16 cellular contexts compared by ENCODE assay signal in genomic region chr18:32763306-32763705, GRCh38. TPM values are rescaled to one million over a fixed set of nuclear protein-coding genes. Genes with fewer than 3 reads are reported as not detected.
DNase-seq lines count a peak whose midpoint lies in the region; ATAC-seq and TF ChIP-seq lines count a peak whose summit lies in the region.
"Had no signal": no experiment of that assay in that cellular context is flagged by ENCODE, and none has a peak within 500 bp of the region (broad histone marks: within the 10 kb centered on the region; RNA-seq: fewer than 3 reads in every experiment).

No MANE protein-coding gene starts in this region.

- CTCF ChIA-PET in HEK293T (lab: Yijun Ruan, JAX) = no interaction called here

- intact Hi-C loops in right cardiac atrium (cut with DNase I) = no loop called here

- no peak for TF ChIP-seq CTCF in cardiac muscle cell (IDR thresholded peaks at IDR 0.05; ENCODE audit: low read depth, low read length)

- H3K36me3 Mint-ChIP-seq in memory B cell = peaks cover 3% of the 10 kb centered on the region
- H3K36me3 Mint-ChIP-seq: CD4-positive, CD25-positive, alpha-beta regulatory T cell had no signal

- no peak overlapping the region for H3K4me3 Mint-ChIP-seq in memory B cell
- H3K4me3 Mint-ChIP-seq: CD4-positive, CD25-positive, alpha-beta regulatory T cell; GM23338 had no signal

- no peak for DNase-seq in cardiac muscle cell (ENCODE audit: low read depth in 1 of 2, low spot score in 1 of 2)
- DNase-seq in right cardiac atrium = no peak
- DNase-seq in OCI-M1 (lab: John Stamatoyannopoulos, UW) = peak; percentile 64
- no peak for DNase-seq in memory B cell (ENCODE audit: low spot score in 2 of 2)
- DNase-seq in HEK293T (ENCODE audit: extremely low spot score) = no peak
- no peak for DNase-seq in cerebellar cortex (ENCODE audit: low spot score)
- DNase-seq: 8988T; AML-193; Calu3; CD4-positive, CD25-positive, alpha-beta regulatory T cell; DMS 273 treated with DMSO at 0.1 percent for 48 hours; H7 had no signal

- H3K27ac ChIP-seq in cardiac muscle cell (peak overlapping the region; percentile 59), right cardiac atrium (ENCODE audit: low read length) (no peak overlapping the region)
- H3K27ac ChIP-seq: BLaER1 treated with 17β-estradiol and CSF1 and Interleukin-3, amounts not matched to agents 10 nM and 100 nM had no signal

- H3K27ac Mint-ChIP-seq in memory B cell = peak overlapping the region; percentile 70
- H3K27ac Mint-ChIP-seq: CD4-positive, CD25-positive, alpha-beta regulatory T cell; GM23338 had no signal

- H3K27me3 Mint-ChIP-seq in memory B cell = no peaks in the 10 kb centered on the region

- ATAC-seq in right cardiac atrium = no peak
- ATAC-seq in memory B cell (ENCODE audit: low read depth) = no peak
- no peak for ATAC-seq in GM18858 (IDR thresholded peaks at IDR 0.05; ENCODE audit: unreplicated experiment)
- ATAC-seq: GM23338 had no signal

- POLR2A ChIA-PET in HEK293T (lab: Yijun Ruan, JAX) = interaction anchor here (1.1 kb wide), 1 partner anchor 9 kb away, joined by 4 read pairs; no protein-coding TSS in a partner anchor

- H3K9me3 ChIP-seq in cardiac muscle cell (ENCODE audit: low read depth) (no peaks in the 10 kb centered on the region), right cardiac atrium (ENCODE audit: control insufficient read depth, low read length) (no peaks in the 10 kb centered on the region)
- H3K9me3 ChIP-seq: BLaER1 treated with 17β-estradiol and CSF1 and Interleukin-3, amounts not matched to agents 10 nM and 100 nM had no signal

- H3K4me3 ChIP-seq in cardiac muscle cell = peak overlapping the region; percentile 1
- no peak overlapping the region for H3K4me3 ChIP-seq in right cardiac atrium (ENCODE audit: low read length)
- H3K4me3 ChIP-seq: BLaER1 treated with 17β-estradiol and CSF1 and Interleukin-3, amounts not matched to agents 10 nM and 100 nM; GM23338 had no signal

- no peaks in the 10 kb centered on the region for H3K27me3 ChIP-seq in cardiac muscle cell
- no peaks in the 10 kb centered on the region for H3K27me3 ChIP-seq in right cardiac atrium (ENCODE audit: control insufficient read depth, insufficient read depth)

- H3K36me3 ChIP-seq in cardiac muscle cell = no peaks in the 10 kb centered on the region
- H3K36me3 ChIP-seq: BLaER1 treated with 17β-estradiol and CSF1 and Interleukin-3, amounts not matched to agents 10 nM and 100 nM had no signal

- H3K4me1 ChIP-seq in cardiac muscle cell (ENCODE audit: low read depth) (peaks cover 77% of the 10 kb centered on the region), right cardiac atrium (ENCODE audit: control insufficient read depth, insufficient read depth, low read length) (no peaks in the 10 kb centered on the region)

- no peaks in the 10 kb centered on the region for H3K9me3 Mint-ChIP-seq in memory B cell
- H3K9me3 Mint-ChIP-seq: GM23338 had no signal

- WGBS in right cardiac atrium = 72% methylated on average over 2 of the region's 2 CpGs

- H3K4me1 Mint-ChIP-seq in memory B cell = peaks cover 47% of the 10 kb centered on the region
- H3K4me1 Mint-ChIP-seq: CD4-positive, CD25-positive, alpha-beta regulatory T cell had no signal

TF ChIP-seq in HEK293T, 16 proteins besides CTCF, POLR2A, EP300 and RAD21:
- TF ChIP-seq LEF1 (IDR thresholded peaks at IDR 0.05; ENCODE audit: borderline replicate concordance) = no peak
- no peak for TF ChIP-seq CTBP1 (IDR thresholded peaks at IDR 0.05; ENCODE audit: borderline replicate concordance)
- no peak for TF ChIP-seq ELF4 (IDR thresholded peaks at IDR 0.05)
- no peak for TF ChIP-seq PKNOX1 (IDR thresholded peaks at IDR 0.05)
- no peak for TF ChIP-seq TARDBP (IDR thresholded peaks at IDR 0.05)
- no peak for TF ChIP-seq ZNF384 (IDR thresholded peaks at IDR 0.05)
- no peak for TF ChIP-seq HDGF (IDR thresholded peaks at IDR 0.05; ENCODE audit: borderline replicate concordance)
- no peak for TF ChIP-seq SP1 (IDR thresholded peaks at IDR 0.05)
- no peak for TF ChIP-seq BHLHE40 (IDR thresholded peaks at IDR 0.05; ENCODE audit: borderline replicate concordance)
- TF ChIP-seq ARNT (IDR thresholded peaks at IDR 0.05) = no peak
- TF ChIP-seq FOXA1 (IDR thresholded peaks at IDR 0.05) = no peak
- TF ChIP-seq FOXK2 (IDR thresholded peaks at IDR 0.05) = no peak

RNA-seq across cellular contexts. Expression of gene KLHL14, which starts 9.5 kb away (rescaled TPM):
- total RNA-seq in cardiac muscle cell = 69.8 and 88.0 TPM in 2 replicates
- 45.8 and 54.8 TPM in 2 replicates for polyA plus RNA-seq in cardiac muscle cell
- total RNA-seq in right cardiac atrium = under 1 TPM in 1 of 4 donors, not detected in 3; 0.09 TPM
- 0.09 TPM for polyA plus RNA-seq in right cardiac atrium
- total RNA-seq: CD4-positive, CD25-positive, alpha-beta regulatory T cell; G401 had no signal

Comparison
In these comparisons a context has a peak if more than half of its experiments do, and no peak if none do; other contexts are left out.
1. RNA of gene KLHL14, which starts 9.5 kb away (total RNA-seq): 69.8 to 88.0 TPM in cardiac muscle cell; 0.09 TPM in right cardiac atrium; every median in the first group is over 10 times any median in the second.